Comparison of ENCODE assay signal across 16 cellular contexts in genomic region chr12:13161172-13161571, GRCh38. TPM values are rescaled to one million over a fixed set of nuclear protein-coding genes. Genes with fewer than 3 reads are reported as not detected.
DNase-seq lines count a peak whose midpoint lies in the region; TF ChIP-seq lines count a peak whose summit lies in the region.
"Had no signal": no experiment of that assay in that cellular context is flagged by ENCODE, and none has a peak within 500 bp of the region (broad histone marks: within the 10 kb centered on the region; RNA-seq: fewer than 3 reads in every experiment).

No MANE protein-coding gene starts in this region.

- intact Hi-C loops in Calu3 (cut with micrococcal nuclease; ENCODE audit: unreplicated experiment) = no loop called here

- no peak overlapping the region for H3K4me3 Mint-ChIP-seq in Calu3 (ENCODE audit: low read depth, unreplicated experiment)
- H3K4me3 Mint-ChIP-seq in neural progenitor cell = no peak overlapping the region
- H3K4me3 Mint-ChIP-seq: activated CD4-positive, alpha-beta T cell treated with anti-CD3 and anti-CD28 coated beads, Interleukin-2, amount 10 ng/mL, durations not matched to agents 24 days and 14 days had no signal

- H3F3A ChIP-seq in neural progenitor cell (ENCODE audit: low read depth) = no peaks in the 10 kb centered on the region

- DNase-seq in Calu3 (no peak), Kasumi-1 (lab: John Stamatoyannopoulos, UW) (peak; percentile 1 to 3), brain microvascular endothelial cell (no peak), neural progenitor cell (ENCODE audit: low spot score) (no peak), glomerular visceral epithelial cell (ENCODE audit: extremely low spot score) (no peak), HuH-7 (ENCODE audit: low spot score) (no peak), NCI-H524 (lab: John Stamatoyannopoulos, UW) (no peak)
- no peak for DNase-seq in stimulated activated CD4-positive, alpha-beta T cell treated with anti-CD3 and anti-CD28 coated beads, Interleukin-4, amount 100 ng/mL, for 1 hour
- DNase-seq: activated CD4-positive, alpha-beta T cell treated with anti-CD3 and anti-CD28 coated beads, Interleukin-2, amount 10 ng/mL, durations not matched to agents 24 days and 14 days; left ventricle myocardium superior; NCI-H1417; NCI-H526 treated with DMSO at 0.1 percent for 48 hours; stimulated activated CD4-positive, alpha-beta T cell treated with anti-CD3 and anti-CD28 coated beads, Interleukin-2, amount 100 ng/mL, for 48 hours; stimulated activated naive CD4-positive, alpha-beta T cell treated with Interleukin-2 at 50 U/mL for 16 hours had no signal

- H2AFZ ChIP-seq in neural progenitor cell (replicated peaks) = no peak overlapping the region

- H3K4me3 ChIP-seq in brain microvascular endothelial cell (ENCODE audit: low read depth, low read length) = no peak overlapping the region
- H3K4me3 ChIP-seq in neural progenitor cell = no peak overlapping the region

- no peaks in the 10 kb centered on the region for H3K9me3 Mint-ChIP-seq in Calu3 (ENCODE audit: low read depth, unreplicated experiment)
- H3K9me3 Mint-ChIP-seq in neural progenitor cell = no peaks in the 10 kb centered on the region
- H3K9me3 Mint-ChIP-seq: activated CD4-positive, alpha-beta T cell treated with anti-CD3 and anti-CD28 coated beads, Interleukin-2, amount 10 ng/mL, durations not matched to agents 24 days and 14 days; activated T-helper 2 cell treated with anti-CD3 and anti-CD28 coated beads, Interferon-gamma antibody, Interleukin-2, Interleukin-4, amounts not matched to agents 10 μg/mL and 5 μg/mL and 100 μg/mL, durations not matched to agents 14 hours and 24 hours and 36 hours had no signal

- H3K27ac Mint-ChIP-seq in Calu3 (ENCODE audit: unreplicated experiment) (no peak overlapping the region), neural progenitor cell (no peak overlapping the region)
- H3K27ac Mint-ChIP-seq: activated CD4-positive, alpha-beta T cell treated with anti-CD3 and anti-CD28 coated beads, Interleukin-2, amount 10 ng/mL, durations not matched to agents 24 days and 14 days; activated T-helper 2 cell treated with anti-CD3 and anti-CD28 coated beads, Interferon-gamma antibody, Interleukin-2, Interleukin-4, amounts not matched to agents 10 μg/mL and 5 μg/mL and 100 μg/mL, durations not matched to agents 14 hours and 24 hours and 36 hours had no signal

- peaks cover 18% of the 10 kb centered on the region for H3K4me1 Mint-ChIP-seq in Calu3 (ENCODE audit: low read depth, unreplicated experiment)
- H3K4me1 Mint-ChIP-seq in neural progenitor cell = no peaks in the 10 kb centered on the region

- H3K27ac ChIP-seq in brain microvascular endothelial cell = no peak overlapping the region
- no peak overlapping the region for H3K27ac ChIP-seq in neural progenitor cell

- H3K4me2 ChIP-seq in neural progenitor cell = no peak overlapping the region

- H3K36me3 Mint-ChIP-seq in Calu3 (ENCODE audit: insufficient read depth, unreplicated experiment) (peaks cover 5% of the 10 kb centered on the region), neural progenitor cell (no peaks in the 10 kb centered on the region)

- TF ChIP-seq CTCF in Calu3 (IDR thresholded peaks at IDR 0.05; ENCODE audit: unreplicated experiment) (peak; percentile 36), brain microvascular endothelial cell (IDR thresholded peaks at IDR 0.05; ENCODE audit: low read depth, low read length, missing control alignments) (peak; percentile 45), neural progenitor cell (IDR thresholded peaks at IDR 0.05) (peak; percentile 43)

- no peaks in the 10 kb centered on the region for H4K20me1 ChIP-seq in neural progenitor cell (ENCODE audit: low read depth)

- in situ Hi-C loops in brain microvascular endothelial cell (cut with HindIII; ENCODE audit: low pct_ligation_motif_present, low sequenced_read_pairs) = no loop called here

- no TSS peak for BruUV-seq in Calu3 (replicated peaks; lab: Mats Ljungman, UMichigan)

- H3K27me3 Mint-ChIP-seq in Calu3 (ENCODE audit: unreplicated experiment) (no peaks in the 10 kb centered on the region), neural progenitor cell (ENCODE audit: insufficient read depth, low read depth) (no peaks in the 10 kb centered on the region)

- H3K79me2 ChIP-seq in neural progenitor cell (ENCODE audit: low read depth) = no peaks in the 10 kb centered on the region

- CTCF ChIA-PET in Calu3 (lab: Charles Lee) = interaction anchor here (0.7 kb wide), 1 partner anchor 18 kb away, joined by 5 read pairs; no protein-coding TSS in a partner anchor

- H3K9ac ChIP-seq in neural progenitor cell = no peak overlapping the region

- no peaks in the 10 kb centered on the region for H3K9me3 ChIP-seq in neural progenitor cell (ENCODE audit: low read depth)

- no peaks in the 10 kb centered on the region for H3K4me1 ChIP-seq in neural progenitor cell

- H3K36me3 ChIP-seq in brain microvascular endothelial cell (replicated peaks) = no peaks in the 10 kb centered on the region
- no peaks in the 10 kb centered on the region for H3K36me3 ChIP-seq in neural progenitor cell

- H3K27me3 ChIP-seq in brain microvascular endothelial cell (replicated peaks) = no peaks in the 10 kb centered on the region
- H3K27me3 ChIP-seq in neural progenitor cell = no peaks in the 10 kb centered on the region

RNA-seq across cellular contexts. Expression of gene EMP1, which starts 35.4 kb away (rescaled TPM):
- total RNA-seq in Calu3 (2022) (128 and 146 TPM in 2 replicates), neural progenitor cell (ENCODE audit: low replicate concordance) (0.43 TPM in 1 of 2 replicates, not detected in the other)

RNA-seq across cellular contexts. Expression of gene GSG1, which starts 57.7 kb away (rescaled TPM):
- total RNA-seq in Calu3 (2022) (0.47 TPM in 1 of 2 replicates, not detected in the other), neural progenitor cell (ENCODE audit: low replicate concordance) (not detected in 2 replicates)
- total RNA-seq: activated CD4-positive, alpha-beta T cell treated with anti-CD3 and anti-CD28 coated beads, Interleukin-2, amount 10 ng/mL, durations not matched to agents 24 days and 14 days; activated T-helper 2 cell treated with anti-CD3 and anti-CD28 coated beads, Interferon-gamma antibody, Interleukin-2, Interleukin-4, amounts not matched to agents 10 μg/mL and 5 μg/mL and 100 μg/mL, durations not matched to agents 14 hours and 24 hours and 36 hours; cerebellum; left ventricle myocardium superior had no signal

Comparison
In these comparisons a context has a peak if more than half of its experiments do, and no peak if none do; other contexts are left out.
1. DNase-seq: peak in Kasumi-1 (2 of 2); none in Calu3 (single experiment), brain microvascular endothelial cell (single experiment), neural progenitor cell (single experiment), glomerular visceral epithelial cell (single experiment), HuH-7 (single experiment), stimulated activated CD4-positive, alpha-beta T cell treated with anti-CD3 and anti-CD28 coated beads, Interleukin-4, amount 100 ng/mL, for 1 hour (single experiment) and NCI-H524 (0 of 2).
2. RNA of gene EMP1, which starts 35.4 kb away (total RNA-seq): 128 to 146 TPM in Calu3; 0.43 TPM in neural progenitor cell; every median in the first group is over 10 times any median in the second.
3. Peak in every context shown above with its lines, with median percentiles within 50 percentile points of each other: CTCF ChIP-seq.